ENCODE assay signal across 20 cellular contexts in the genomic region with DNA sequence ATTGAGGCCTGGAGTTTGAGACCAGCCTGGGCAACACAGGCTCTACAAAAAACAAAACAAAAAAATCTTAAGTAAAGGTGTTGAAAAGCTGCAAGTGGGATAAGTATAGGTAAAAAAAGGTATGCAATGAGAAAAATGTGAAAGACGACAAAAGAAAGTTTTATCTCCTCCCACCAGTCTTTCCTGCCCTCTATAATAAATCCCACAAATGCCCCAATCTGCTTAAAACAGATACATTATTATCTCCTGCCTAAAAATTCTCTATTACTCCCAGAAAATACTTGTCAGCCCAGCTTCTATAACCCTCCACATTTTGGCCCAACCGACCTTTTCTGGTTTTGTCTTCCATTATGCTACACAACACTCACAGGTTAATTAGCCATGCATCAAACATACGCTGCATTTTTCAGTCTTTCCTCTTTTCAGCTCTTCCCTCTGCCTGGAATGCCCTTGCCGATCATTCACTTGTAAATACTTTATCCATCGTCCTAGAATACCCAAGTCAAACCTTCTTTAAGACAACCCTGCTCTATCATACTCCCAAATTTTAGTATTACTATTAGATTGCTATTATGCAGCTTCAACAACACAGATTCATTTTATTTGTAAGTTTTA.
"Had no signal": no experiment of that assay in that cellular context is flagged by ENCODE, and none has a peak within 500 bp of the region (broad histone marks: within the 10 kb centered on the region; RNA-seq: fewer than 3 reads in every experiment).

No MANE protein-coding gene starts in this region.

- H3K4me3 Mint-ChIP-seq: endodermal cell, naive B cell, nephron progenitor cell had no signal

- H3K9me3 ChIP-seq: psoas muscle, sigmoid colon had no signal

- ATAC-seq: foreskin keratinocyte, left colon, left ventricle myocardium superior had no signal

- H3K4me1 Mint-ChIP-seq: endodermal cell, nephron progenitor cell had no signal

- H3K27ac ChIP-seq: foreskin keratinocyte, psoas muscle, sigmoid colon, skin epidermis had no signal

- H3K27me3 ChIP-seq: foreskin keratinocyte, sigmoid colon had no signal

- H3K4me3 ChIP-seq: lung, psoas muscle, sigmoid colon, skin epidermis had no signal

- H3K27ac Mint-ChIP-seq: endodermal cell, nephron progenitor cell had no signal

- DNase-seq: dermis blood vessel endothelial cell; endodermal cell; erythroblast; foreskin keratinocyte; left colon; left ventricle myocardium superior; mesenchymal stem cell; naive B cell; nephron progenitor cell; psoas muscle; retina; sigmoid colon; stimulated activated CD4-positive, alpha-beta T cell treated with anti-CD3 and anti-CD28 coated beads, Interleukin-2, amount 100 ng/mL, for 24 hours; stimulated activated CD4-positive, alpha-beta T cell treated with anti-CD3 and anti-CD28 coated beads, Interleukin-4, amount 100 ng/mL, for 4 hours; stimulated activated naive CD4-positive, alpha-beta T cell; trophoblast cell had no signal

- H3K9me3 Mint-ChIP-seq: endodermal cell, naive B cell had no signal

- H3K27me3 Mint-ChIP-seq: naive B cell had no signal

- H3K4me1 ChIP-seq: foreskin keratinocyte had no signal

- FAIRE-seq: colon, endothelial cell of umbilical vein had no signal
